ENCODE assay signal across 20 cellular contexts in the genomic region with DNA sequence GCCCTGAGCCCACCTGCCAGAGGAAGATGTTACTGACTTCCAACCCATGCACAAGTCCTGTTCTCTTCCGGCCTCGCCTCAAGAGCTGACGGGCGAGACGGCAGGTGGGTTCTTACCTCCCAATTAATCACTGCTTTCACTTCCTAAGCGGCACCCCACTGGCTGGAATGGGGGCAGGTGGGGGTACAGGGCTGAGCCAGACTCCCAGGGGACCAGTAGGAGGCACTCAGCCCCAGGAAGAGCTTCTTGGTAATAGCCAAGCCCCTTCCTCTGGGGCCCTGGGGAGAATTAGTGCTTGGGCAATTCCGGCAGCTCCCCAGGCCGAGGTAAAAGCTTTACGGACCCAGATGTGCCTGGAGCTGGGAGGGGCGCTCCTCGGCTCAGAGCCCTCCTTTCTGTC. TPM values are rescaled to one million over a fixed set of nuclear protein-coding genes. Genes with fewer than 3 reads are reported as not detected.
"Had no signal": no experiment of that assay in that cellular context is flagged by ENCODE, and none has a peak within 500 bp of the region (broad histone marks: within the 10 kb centered on the region; RNA-seq: fewer than 3 reads in every experiment).

No MANE protein-coding gene starts in this region.

- H3K4me3 Mint-ChIP-seq: activated CD4-positive, alpha-beta T cell treated with anti-CD3 and anti-CD28 coated beads, Interleukin-2, amount 10 ng/mL, durations not matched to agents 24 days and 14 days; activated CD8-positive, alpha-beta T cell treated with anti-CD3 and anti-CD28 coated beads for 36 hours; activated T-cell treated with anti-CD3 and anti-CD28 coated beads, Interleukin-2, amount 50 U/mL, for 4 hours; effector memory CD8-positive, alpha-beta T cell; memory B cell; naive thymus-derived CD4-positive, alpha-beta T cell had no signal

- H3K9me3 Mint-ChIP-seq: activated CD4-positive, alpha-beta T cell treated with anti-CD3 and anti-CD28 coated beads, Interleukin-2, amount 10 ng/mL, durations not matched to agents 24 days and 14 days; activated CD8-positive, alpha-beta T cell treated with anti-CD3 and anti-CD28 coated beads for 36 hours; activated T-cell treated with anti-CD3 and anti-CD28 coated beads, Interleukin-2, amount 50 U/mL, for 4 hours; effector memory CD8-positive, alpha-beta T cell; memory B cell; naive thymus-derived CD4-positive, alpha-beta T cell; neural progenitor cell had no signal

- DNase-seq: activated CD4-positive, alpha-beta T cell treated with anti-CD3 and anti-CD28 coated beads, Interleukin-2, amount 10 ng/mL, durations not matched to agents 24 days and 14 days; activated CD8-positive, alpha-beta T cell treated with anti-CD3 and anti-CD28 coated beads for 36 hours; activated effector memory CD4-positive, alpha-beta T cell treated with Interleukin-2 at 50 U/mL for 16 hours; activated naive CD4-positive, alpha-beta T cell treated with anti-CD3 and anti-CD28 coated beads, Interleukin-2, amount 50 U/mL, for 16 hours; activated T-cell treated with anti-CD3 and anti-CD28 coated beads, Interleukin-2, amount 50 U/mL, for 4 hours; dermis blood vessel endothelial cell; effector memory CD8-positive, alpha-beta T cell; esophagus squamous epithelium; naive thymus-derived CD4-positive, alpha-beta T cell; right cardiac atrium; stimulated activated CD4-positive, alpha-beta T cell treated with anti-CD3 and anti-CD28 coated beads, Interleukin-2, amount 100 ng/mL, for 24 hours; stimulated activated naive CD4-positive, alpha-beta T cell treated with Interleukin-2 at 50 U/mL for 16 hours; T-helper 9 cell had no signal

- FAIRE-seq: bronchial epithelial cell, urothelium cell line had no signal

- H3K4me1 Mint-ChIP-seq: activated CD4-positive, alpha-beta T cell treated with anti-CD3 and anti-CD28 coated beads, Interleukin-2, amount 10 ng/mL, durations not matched to agents 24 days and 14 days; memory B cell; naive thymus-derived CD4-positive, alpha-beta T cell had no signal

- H3K27ac Mint-ChIP-seq: activated CD4-positive, alpha-beta T cell treated with anti-CD3 and anti-CD28 coated beads, Interleukin-2, amount 10 ng/mL, durations not matched to agents 24 days and 14 days; activated CD8-positive, alpha-beta T cell treated with anti-CD3 and anti-CD28 coated beads for 36 hours; effector memory CD8-positive, alpha-beta T cell; memory B cell; naive thymus-derived CD4-positive, alpha-beta T cell; neural progenitor cell had no signal

- H3K27me3 Mint-ChIP-seq: activated CD4-positive, alpha-beta T cell treated with anti-CD3 and anti-CD28 coated beads, Interleukin-2, amount 10 ng/mL, durations not matched to agents 24 days and 14 days had no signal

- H3K36me3 Mint-ChIP-seq: memory B cell; naive thymus-derived CD4-positive, alpha-beta T cell; neural progenitor cell had no signal

- H3K27ac ChIP-seq: esophagus squamous epithelium, neural progenitor cell, prostate gland, tibial nerve had no signal

- ATAC-seq: activated CD8-positive, alpha-beta T cell treated with anti-CD3 and anti-CD28 coated beads for 36 hours; activated T-cell treated with anti-CD3 and anti-CD28 coated beads, Interleukin-2, amount 50 U/mL, for 4 hours; effector memory CD8-positive, alpha-beta T cell; naive thymus-derived CD4-positive, alpha-beta T cell; right cardiac atrium had no signal

RNA-seq across cellular contexts. Expression of a gene that starts 9.7 kb away (rescaled TPM):
- total RNA-seq: activated CD4-positive, alpha-beta T cell treated with anti-CD3 and anti-CD28 coated beads, Interleukin-2, amount 10 ng/mL, durations not matched to agents 24 days and 14 days; activated CD8-positive, alpha-beta T cell treated with anti-CD3 and anti-CD28 coated beads for 36 hours; activated T-cell treated with anti-CD3 and anti-CD28 coated beads, Interleukin-2, amount 50 U/mL, for 4 hours; dermis blood vessel endothelial cell; naive thymus-derived CD4-positive, alpha-beta T cell; osteocyte had no signal
